9 cellular contexts compared by ENCODE assay signal in genomic region chr7:100493476-100494264, GRCh38. TPM values are rescaled to one million over a fixed set of nuclear protein-coding genes. Genes with fewer than 3 reads are reported as not detected.
DNase-seq lines count a peak whose midpoint lies in the region; ATAC-seq and TF ChIP-seq lines count a peak whose summit lies in the region.
"Had no signal": no experiment of that assay in that cellular context is flagged by ENCODE, and none has a peak within 500 bp of the region (broad histone marks: within the 10 kb centered on the region; RNA-seq: fewer than 3 reads in every experiment).

No MANE protein-coding gene starts in this region.

- ATAC-seq in heart right ventricle (peak; percentile 20 to 66 (median 53)), HG02970 (IDR thresholded peaks at IDR 0.05; ENCODE audit: low FRiP score, unreplicated experiment) (no peak)

- H3K27ac ChIP-seq in BLaER1 treated with 17β-estradiol and CSF1 and Interleukin-3, amounts not matched to agents 10 nM and 100 nM, result no peak overlapping the region
- H3K27ac ChIP-seq in heart right ventricle (peak overlapping the region in 2 of 10 donors; percentile 26 to 37), rectal smooth muscle tissue (ENCODE audit: low read depth, low read length) (no peak overlapping the region)

- H3K4me1 ChIP-seq in BLaER1 treated with 17β-estradiol and CSF1 and Interleukin-3, amounts not matched to agents 10 nM and 100 nM, result peaks cover 9 to 40% (median 32%) of the 10 kb centered on the region in 10 experiments; a peak in 19 of 20 replicates
- H3K4me1 ChIP-seq in heart right ventricle, result peaks cover 0 to 14% (median 11%) of the 10 kb centered on the region in 9 donors
- no peaks in the 10 kb centered on the region for H3K4me1 ChIP-seq in rectal smooth muscle tissue (ENCODE audit: control insufficient read depth, insufficient read depth, low read length)

- H3K9me3 ChIP-seq in BLaER1 treated with 17β-estradiol and CSF1 and Interleukin-3, amounts not matched to agents 10 nM and 100 nM (replicated peaks in 1 of 11), result no peaks in the 10 kb centered on the region
- no peaks in the 10 kb centered on the region for H3K9me3 ChIP-seq in heart right ventricle
- H3K9me3 ChIP-seq: adrenal gland had no signal

- H3K9ac ChIP-seq in BLaER1 treated with 17β-estradiol and CSF1 and Interleukin-3, amounts not matched to agents 10 nM and 100 nM, result peak overlapping the region in 9 of 11 experiments; percentile 29 to 62 (median 46); a peak in 14 of 22 replicates
- no peak overlapping the region for H3K9ac ChIP-seq in rectal smooth muscle tissue (ENCODE audit: low read length)

- 10 to 12% methylated on average over 51 to 56 of the region's 56 CpGs for WGBS in heart right ventricle, 2 donors

- TF ChIP-seq CTCF in heart right ventricle (IDR thresholded peaks at IDR 0.05), result peak in 2 of 9 donors; percentile 27 to 28

- intact Hi-C loops in heart right ventricle (cut with DNase I), result no loop called here

- H3K4me3 ChIP-seq in BLaER1 treated with 17β-estradiol and CSF1 and Interleukin-3, amounts not matched to agents 10 nM and 100 nM, result peak overlapping the region; percentile 10 to 65 (median 48)
- peak overlapping the region; percentile 21 to 56 (median 50) for H3K4me3 ChIP-seq in heart right ventricle
- peak overlapping the region; percentile 51 for H3K4me3 ChIP-seq in rectal smooth muscle tissue (ENCODE audit: low read length)

- no peaks in the 10 kb centered on the region; a peak in 1 of 22 replicates for H4K20me1 ChIP-seq in BLaER1 treated with 17β-estradiol and CSF1 and Interleukin-3, amounts not matched to agents 10 nM and 100 nM

- DNase-seq in NCI-H1105 treated with DMSO at 0.1 percent for 48 hours (lab: John Stamatoyannopoulos, UW) (peak; percentile 47), heart right ventricle (peak in 1 of 2 donors; percentile 40), NCI-H774 (lab: John Stamatoyannopoulos, UW) (no peak), GOT3 (lab: John Stamatoyannopoulos, UW) (no peak)
- DNase-seq in activated effector memory CD4-positive, alpha-beta T cell treated with anti-CD3 and anti-CD28 coated beads, Interleukin-2, amount 50 U/mL, for 16 hours, result peak; percentile 84

- H3K36me3 ChIP-seq in BLaER1 treated with 17β-estradiol and CSF1 and Interleukin-3, amounts not matched to agents 10 nM and 100 nM, result no peaks in the 10 kb centered on the region
- no peaks in the 10 kb centered on the region for H3K36me3 ChIP-seq in heart right ventricle
- no peaks in the 10 kb centered on the region for H3K36me3 ChIP-seq in rectal smooth muscle tissue (ENCODE audit: control insufficient read depth, insufficient read depth, low read length)
- H3K36me3 ChIP-seq: adrenal gland had no signal

- peak overlapping the region; percentile 59 to 95 (median 84) for H3K4me2 ChIP-seq in BLaER1 treated with 17β-estradiol and CSF1 and Interleukin-3, amounts not matched to agents 10 nM and 100 nM

- peaks cover 0 to 20% (median 9%) of the 10 kb centered on the region in 11 experiments; a peak in 13 of 22 replicates for H3K27me3 ChIP-seq in BLaER1 treated with 17β-estradiol and CSF1 and Interleukin-3, amounts not matched to agents 10 nM and 100 nM
- H3K27me3 ChIP-seq in heart right ventricle (peaks cover 0 to 16% (median 0%) of the 10 kb centered on the region in 7 donors), rectal smooth muscle tissue (ENCODE audit: control insufficient read depth, insufficient read depth, low read length) (no peaks in the 10 kb centered on the region)
- H3K27me3 ChIP-seq: adrenal gland had no signal

RNA-seq across cellular contexts. Expression of gene NYAP1, which starts 9.9 kb away (rescaled TPM):
- total RNA-seq in heart right ventricle, result under 1 TPM; 0.10 to 0.86 (median 0.30) TPM
- polyA plus RNA-seq in heart right ventricle, result under 1 TPM; 0.30 to 0.59 TPM

RNA-seq across cellular contexts. Expression of gene TSC22D4, which starts 14.7 kb away (rescaled TPM):
- 10 to 100 TPM; 36.0 to 72.3 (median 46.7) TPM for total RNA-seq in heart right ventricle
- 10 to 100 TPM; 46.0 to 53.7 TPM for polyA plus RNA-seq in heart right ventricle

RNA-seq across cellular contexts. Expression of gene SPACDR, which starts 29.6 kb away (rescaled TPM):
- 1 to 10 TPM in 2 of 10 donors, under 1 TPM in 4, not detected in 4; 0.28 to 1.1 (median 0.54) TPM for total RNA-seq in heart right ventricle
- 1 to 10 TPM in 1 of 2 donors, under 1 TPM in 1; 0.93 to 1.3 TPM for polyA plus RNA-seq in heart right ventricle

RNA-seq across cellular contexts. Expression of gene AGFG2, which starts 45.3 kb away (rescaled TPM):
- total RNA-seq in heart right ventricle, result 10 to 100 TPM; 20.7 to 35.8 (median 28.4) TPM
- 10 to 100 TPM in 1 of 2 donors, 1 to 10 TPM in 1; 9.9 to 24.0 TPM for polyA plus RNA-seq in heart right ventricle

RNA-seq across cellular contexts. Expression of gene PPP1R35, which starts 57.4 kb away (rescaled TPM):
- 10 to 100 TPM in 7 of 10 donors, 1 to 10 TPM in 3; 7.5 to 18.2 (median 11.3) TPM for total RNA-seq in heart right ventricle
- polyA plus RNA-seq in heart right ventricle, result 10 to 100 TPM; 30.3 to 60.4 TPM

Comparison
In these comparisons a context has a peak if more than half of its experiments do, and no peak if none do; other contexts are left out.
1. DNase-seq: peak in NCI-H1105 treated with DMSO at 0.1 percent for 48 hours (single experiment) and activated effector memory CD4-positive, alpha-beta T cell treated with anti-CD3 and anti-CD28 coated beads, Interleukin-2, amount 50 U/mL, for 16 hours (single experiment); none in NCI-H774 (single experiment) and GOT3 (single experiment).
2. Peak in every context shown above with its lines, with median percentiles within 50 percentile points of each other: H3K4me3 ChIP-seq.